Comparison of ENCODE assay signal across 8 cellular contexts in the genomic region with DNA sequence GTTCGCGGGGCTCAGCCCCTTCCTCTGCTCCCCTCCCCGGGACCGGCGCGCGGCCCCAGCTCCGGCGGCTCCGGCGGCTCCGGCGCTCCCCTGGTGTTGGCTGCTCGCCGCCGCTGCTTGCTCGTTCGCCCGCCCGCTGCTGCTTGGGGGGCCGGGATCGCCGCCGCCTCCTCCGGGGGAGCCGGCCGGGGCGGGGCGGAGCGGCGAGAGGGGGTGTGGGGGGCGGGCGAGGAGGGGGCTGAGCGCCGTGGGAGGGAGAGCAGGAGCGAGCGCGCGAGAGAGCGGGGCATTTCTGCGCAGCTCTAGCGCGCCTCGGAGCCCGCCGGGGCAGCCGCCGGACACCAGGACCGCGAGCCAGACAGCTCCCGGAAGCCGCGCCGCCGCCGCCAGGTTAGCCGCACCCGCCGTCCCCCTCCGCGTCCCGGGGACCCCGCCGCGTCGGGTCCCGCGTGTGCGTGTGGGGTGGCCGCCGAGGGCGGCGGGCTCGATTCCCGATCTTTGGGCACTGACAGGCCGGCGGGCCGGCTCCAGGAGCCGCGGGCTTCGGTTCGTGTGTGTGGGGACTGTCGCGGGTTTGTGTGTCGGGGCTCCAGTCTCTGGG.
A peak's percentile ranks its signal among the peaks of the same experiment; 100 is the strongest.
DNase-seq lines count a peak whose midpoint lies in the region; ATAC-seq and TF ChIP-seq lines count a peak whose summit lies in the region.

No MANE protein-coding gene starts in this region.

- H3K27ac ChIP-seq in GM23338 (ENCODE audit: low read depth) = no peak overlapping the region
- no peak overlapping the region for H3K27ac ChIP-seq in neural progenitor cell

- H3K9me3 ChIP-seq in neural progenitor cell (ENCODE audit: low read depth) = no peaks in the 10 kb centered on the region

- TF ChIP-seq CTCF in GM23338 (conservative IDR thresholded peaks at IDR 0.05; ENCODE audit: low read depth in 2 of 2) (no peak), fibroblast of pulmonary artery (IDR thresholded peaks at IDR 0.05; ENCODE audit: low read length, missing control alignments) (no peak), neural progenitor cell (IDR thresholded peaks at IDR 0.05) (peak; percentile 7)

- H3K9me2 ChIP-seq in GM23338 (ENCODE audit: insufficient read depth) = no peaks in the 10 kb centered on the region

- POLR2A ChIA-PET in activated CD8-positive, alpha-beta T cell treated with anti-CD3 and anti-CD28 coated beads, Interleukin-2, amount 10 ng/mL, durations not matched to agents 7 days and 5 days (lab: Charles Lee) = no interaction called here

- H4K20me1 ChIP-seq in GM23338 (replicated peaks; ENCODE audit: insufficient read depth) (peaks cover 9% of the 10 kb centered on the region), neural progenitor cell (ENCODE audit: low read depth) (peaks cover 4% of the 10 kb centered on the region)

- H3K4me2 ChIP-seq in GM23338 (peak overlapping the region; percentile 83), neural progenitor cell (peak overlapping the region; percentile 85)

- CTCF ChIA-PET in activated CD8-positive, alpha-beta T cell treated with anti-CD3 and anti-CD28 coated beads, Interleukin-2, amount 10 ng/mL, durations not matched to agents 7 days and 5 days (lab: Charles Lee) = interaction anchor here (1.6 kb wide), 1 partner anchor 100 kb away, joined by 7 read pairs; no protein-coding TSS in a partner anchor

- DNase-seq in ACHN (peak; percentile 30), GM23338 (ENCODE audit: low spot score) (peak; percentile 68), fibroblast of pulmonary artery (ENCODE audit: low read depth) (no peak), neural progenitor cell (ENCODE audit: low spot score) (peak; percentile 84), NCI-H524 (lab: John Stamatoyannopoulos, UW) (no peak), retina (no peak), pons (ENCODE audit: low spot score) (no peak)
- DNase-seq in activated CD8-positive, alpha-beta T cell treated with anti-CD3 and anti-CD28 coated beads, Interleukin-2, amount 10 ng/mL, durations not matched to agents 7 days and 5 days = peak; percentile 22

- H3K4me1 Mint-ChIP-seq in GM23338 (peaks cover 42% of the 10 kb centered on the region), neural progenitor cell (peaks cover 29% of the 10 kb centered on the region)
- peaks cover 14% of the 10 kb centered on the region for H3K4me1 Mint-ChIP-seq in activated CD8-positive, alpha-beta T cell treated with anti-CD3 and anti-CD28 coated beads, Interleukin-2, amount 10 ng/mL, durations not matched to agents 7 days and 5 days (ENCODE audit: low read depth)

- peak overlapping the region; percentile 90 for H3K4me3 Mint-ChIP-seq in GM23338
- peak overlapping the region; percentile 63 for H3K4me3 Mint-ChIP-seq in activated CD8-positive, alpha-beta T cell treated with anti-CD3 and anti-CD28 coated beads, Interleukin-2, amount 10 ng/mL, durations not matched to agents 7 days and 5 days
- peak overlapping the region; percentile 100 for H3K4me3 Mint-ChIP-seq in neural progenitor cell

- no peak overlapping the region for H3K9ac ChIP-seq in neural progenitor cell

- H3F3A ChIP-seq in GM23338 (replicated peaks; ENCODE audit: low read depth) (peaks cover 25% of the 10 kb centered on the region), neural progenitor cell (ENCODE audit: low read depth) (peaks cover 52% of the 10 kb centered on the region)

- H3K27me3 Mint-ChIP-seq in GM23338 (ENCODE audit: insufficient read depth, low read depth, poor library complexity) (peaks cover 63% of the 10 kb centered on the region), neural progenitor cell (ENCODE audit: insufficient read depth, low read depth) (peaks cover 19% of the 10 kb centered on the region)
- H3K27me3 Mint-ChIP-seq in activated CD8-positive, alpha-beta T cell treated with anti-CD3 and anti-CD28 coated beads, Interleukin-2, amount 10 ng/mL, durations not matched to agents 7 days and 5 days (ENCODE audit: low read depth) = peaks cover 44% of the 10 kb centered on the region

- peak overlapping the region; percentile 43; the same call in 1 of the 2 replicates for H2AFZ ChIP-seq in GM23338
- H2AFZ ChIP-seq in neural progenitor cell (replicated peaks) = peak overlapping the region; percentile 97

- peaks cover 3% of the 10 kb centered on the region; the same call in 1 of the 3 replicates for H3K9me3 Mint-ChIP-seq in GM23338
- no peaks in the 10 kb centered on the region for H3K9me3 Mint-ChIP-seq in activated CD8-positive, alpha-beta T cell treated with anti-CD3 and anti-CD28 coated beads, Interleukin-2, amount 10 ng/mL, durations not matched to agents 7 days and 5 days (ENCODE audit: insufficient read depth)
- no peaks in the 10 kb centered on the region for H3K9me3 Mint-ChIP-seq in neural progenitor cell

- H3K27me3 ChIP-seq in GM23338 (ENCODE audit: insufficient read depth) (peaks cover 57% of the 10 kb centered on the region), neural progenitor cell (peaks cover 71% of the 10 kb centered on the region)

- H3K27ac Mint-ChIP-seq in GM23338 (no peak overlapping the region), neural progenitor cell (peak overlapping the region; percentile 98)
- H3K27ac Mint-ChIP-seq in activated CD8-positive, alpha-beta T cell treated with anti-CD3 and anti-CD28 coated beads, Interleukin-2, amount 10 ng/mL, durations not matched to agents 7 days and 5 days = peak overlapping the region; percentile 7

- in situ Hi-C loops in ACHN (cut with HindIII; ENCODE audit: low pct_ligation_motif_present, low pct_unique_long_range_greater_than_20kb, low sequenced_read_pairs) = no loop called here

- ATAC-seq in GM23338 = peak; percentile 70
- ATAC-seq in activated CD8-positive, alpha-beta T cell treated with anti-CD3 and anti-CD28 coated beads, Interleukin-2, amount 10 ng/mL, durations not matched to agents 7 days and 5 days = peak; percentile 67

- H3K79me2 ChIP-seq in GM23338 (replicated peaks; ENCODE audit: insufficient read depth) (no peaks in the 10 kb centered on the region), neural progenitor cell (ENCODE audit: low read depth) (no peaks in the 10 kb centered on the region)

- H3K4me3 ChIP-seq in GM23338 = peak overlapping the region; percentile 61
- H3K4me3 ChIP-seq in fibroblast of pulmonary artery (replicated peaks; ENCODE audit: low read depth, low read length) = peak overlapping the region; percentile 72
- H3K4me3 ChIP-seq in neural progenitor cell = peak overlapping the region; percentile 78

- H3K36me3 Mint-ChIP-seq in GM23338 (ENCODE audit: low read depth) (no peaks in the 10 kb centered on the region), neural progenitor cell (no peaks in the 10 kb centered on the region)
- peaks cover 2% of the 10 kb centered on the region for H3K36me3 Mint-ChIP-seq in activated CD8-positive, alpha-beta T cell treated with anti-CD3 and anti-CD28 coated beads, Interleukin-2, amount 10 ng/mL, durations not matched to agents 7 days and 5 days (ENCODE audit: low read depth)

- H3K36me3 ChIP-seq in GM23338 (ENCODE audit: insufficient read depth) (no peaks in the 10 kb centered on the region), neural progenitor cell (no peaks in the 10 kb centered on the region)

- H3K4me1 ChIP-seq in GM23338 (ENCODE audit: insufficient read depth) (peaks cover 34% of the 10 kb centered on the region), neural progenitor cell (peaks cover 29% of the 10 kb centered on the region)

TF ChIP-seq in GM23338, 12 proteins besides CTCF, POLR2A, EP300 and RAD21 (continues in another document):
- TF ChIP-seq ZNF331 (CRISPR knock-in tag; IDR thresholded peaks at IDR 0.05; ENCODE audit: low read depth) (no peak), ZNF114 (CRISPR knock-in tag; IDR thresholded peaks at IDR 0.05) (no peak), NANOG (IDR thresholded peaks at IDR 0.05; ENCODE audit: borderline replicate concordance) (no peak), STAT1 (IDR thresholded peaks at IDR 0.05; ENCODE audit: unreplicated experiment) (no peak), CREB1 (CRISPR knock-in tag; IDR thresholded peaks at IDR 0.05; ENCODE audit: low read depth) (no peak), POLR2AphosphoS5 (IDR thresholded peaks at IDR 0.05; ENCODE audit: low read depth) (no peak), EZH2 (IDR thresholded peaks at IDR 0.05; ENCODE audit: low read depth, unreplicated experiment) (no peak), JUNB (IDR thresholded peaks at IDR 0.05; ENCODE audit: unreplicated experiment) (no peak)
- TF ChIP-seq, protein P1, sequence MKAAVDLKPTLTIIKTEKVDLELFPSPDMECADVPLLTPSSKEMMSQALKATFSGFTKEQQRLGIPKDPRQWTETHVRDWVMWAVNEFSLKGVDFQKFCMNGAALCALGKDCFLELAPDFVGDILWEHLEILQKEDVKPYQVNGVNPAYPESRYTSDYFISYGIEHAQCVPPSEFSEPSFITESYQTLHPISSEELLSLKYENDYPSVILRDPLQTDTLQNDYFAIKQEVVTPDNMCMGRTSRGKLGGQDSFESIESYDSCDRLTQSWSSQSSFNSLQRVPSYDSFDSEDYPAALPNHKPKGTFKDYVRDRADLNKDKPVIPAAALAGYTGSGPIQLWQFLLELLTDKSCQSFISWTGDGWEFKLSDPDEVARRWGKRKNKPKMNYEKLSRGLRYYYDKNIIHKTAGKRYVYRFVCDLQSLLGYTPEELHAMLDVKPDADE (IDR thresholded peaks at IDR 0.05) = no peak
- TF ChIP-seq, protein P2, sequence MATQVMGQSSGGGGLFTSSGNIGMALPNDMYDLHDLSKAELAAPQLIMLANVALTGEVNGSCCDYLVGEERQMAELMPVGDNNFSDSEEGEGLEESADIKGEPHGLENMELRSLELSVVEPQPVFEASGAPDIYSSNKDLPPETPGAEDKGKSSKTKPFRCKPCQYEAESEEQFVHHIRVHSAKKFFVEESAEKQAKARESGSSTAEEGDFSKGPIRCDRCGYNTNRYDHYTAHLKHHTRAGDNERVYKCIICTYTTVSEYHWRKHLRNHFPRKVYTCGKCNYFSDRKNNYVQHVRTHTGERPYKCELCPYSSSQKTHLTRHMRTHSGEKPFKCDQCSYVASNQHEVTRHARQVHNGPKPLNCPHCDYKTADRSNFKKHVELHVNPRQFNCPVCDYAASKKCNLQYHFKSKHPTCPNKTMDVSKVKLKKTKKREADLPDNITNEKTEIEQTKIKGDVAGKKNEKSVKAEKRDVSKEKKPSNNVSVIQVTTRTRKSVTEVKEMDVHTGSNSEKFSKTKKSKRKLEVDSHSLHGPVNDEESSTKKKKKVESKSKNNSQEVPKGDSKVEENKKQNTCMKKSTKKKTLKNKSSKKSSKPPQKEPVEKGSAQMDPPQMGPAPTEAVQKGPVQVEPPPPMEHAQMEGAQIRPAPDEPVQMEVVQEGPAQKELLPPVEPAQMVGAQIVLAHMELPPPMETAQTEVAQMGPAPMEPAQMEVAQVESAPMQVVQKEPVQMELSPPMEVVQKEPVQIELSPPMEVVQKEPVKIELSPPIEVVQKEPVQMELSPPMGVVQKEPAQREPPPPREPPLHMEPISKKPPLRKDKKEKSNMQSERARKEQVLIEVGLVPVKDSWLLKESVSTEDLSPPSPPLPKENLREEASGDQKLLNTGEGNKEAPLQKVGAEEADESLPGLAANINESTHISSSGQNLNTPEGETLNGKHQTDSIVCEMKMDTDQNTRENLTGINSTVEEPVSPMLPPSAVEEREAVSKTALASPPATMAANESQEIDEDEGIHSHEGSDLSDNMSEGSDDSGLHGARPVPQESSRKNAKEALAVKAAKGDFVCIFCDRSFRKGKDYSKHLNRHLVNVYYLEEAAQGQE (IDR thresholded peaks at IDR 0.05; ENCODE audit: unreplicated experiment) = no peak

Comparison
In these comparisons a context has a peak if more than half of its experiments do, and no peak if none do; other contexts are left out.
1. DNase-seq: peak in ACHN (single experiment), GM23338 (single experiment), activated CD8-positive, alpha-beta T cell treated with anti-CD3 and anti-CD28 coated beads, Interleukin-2, amount 10 ng/mL, durations not matched to agents 7 days and 5 days (single experiment) and neural progenitor cell (single experiment); none in fibroblast of pulmonary artery (single experiment), NCI-H524 (0 of 2), retina (single experiment) and pons (single experiment).
2. Peak in every context shown above with its lines, with median percentiles within 50 percentile points of each other: H3K4me3 ChIP-seq and H3K4me3 Mint-ChIP-seq.